ENCODE assay signal across 8 cellular contexts in genomic region chr19:55115446-55116065, GRCh38. TPM values are rescaled to one million over a fixed set of nuclear protein-coding genes. Genes with fewer than 3 reads are reported as not detected.
DNase-seq lines count a peak whose midpoint lies in the region; ATAC-seq, FAIRE-seq and TF ChIP-seq lines count a peak whose summit lies in the region.

No MANE protein-coding gene starts in this region.

- peak overlapping the region; percentile 91 for H3K27ac Mint-ChIP-seq in activated CD8-positive, alpha-beta T cell treated with anti-CD3 and anti-CD28 coated beads, Interleukin-2, amount 10 ng/mL, durations not matched to agents 7 days and 5 days

- POLR2A ChIA-PET in activated CD8-positive, alpha-beta T cell treated with anti-CD3 and anti-CD28 coated beads, Interleukin-2, amount 10 ng/mL, durations not matched to agents 7 days and 5 days (lab: Charles Lee) = no interaction called here

- no peak for TF ChIP-seq POLR2A in stomach (IDR thresholded peaks at IDR 0.05)

- H3K27me3 Mint-ChIP-seq in activated CD8-positive, alpha-beta T cell treated with anti-CD3 and anti-CD28 coated beads, Interleukin-2, amount 10 ng/mL, durations not matched to agents 7 days and 5 days (ENCODE audit: low read depth) = peaks cover 5% of the 10 kb centered on the region

- H3K4me3 Mint-ChIP-seq in activated CD8-positive, alpha-beta T cell treated with anti-CD3 and anti-CD28 coated beads, Interleukin-2, amount 10 ng/mL, durations not matched to agents 7 days and 5 days = peak overlapping the region; percentile 89

- no peaks in the 10 kb centered on the region for H3K9me3 Mint-ChIP-seq in activated CD8-positive, alpha-beta T cell treated with anti-CD3 and anti-CD28 coated beads, Interleukin-2, amount 10 ng/mL, durations not matched to agents 7 days and 5 days (ENCODE audit: insufficient read depth)

- intact Hi-C loops in stomach (cut with DNase I; ENCODE audit: low total_unique reads) (no loop called here), posterior vena cava (cut with DNase I) (no loop called here)

- no peak for TF ChIP-seq EP300 in stomach (IDR thresholded peaks at IDR 0.05)

- H3K27ac ChIP-seq in stomach = peak overlapping the region in 4 of 5 donors; percentile 87 to 95 (median 91)

- CTCF ChIA-PET in activated CD8-positive, alpha-beta T cell treated with anti-CD3 and anti-CD28 coated beads, Interleukin-2, amount 10 ng/mL, durations not matched to agents 7 days and 5 days (lab: Charles Lee) = interaction anchor here (0.9 kb wide), 1 partner anchor 27 kb away, joined by 4 read pairs; no protein-coding TSS in a partner anchor

- TF ChIP-seq CTCF in stomach (IDR thresholded peaks at IDR 0.05) (no peak), D721Med (IDR thresholded peaks at IDR 0.05; ENCODE audit: insufficient read depth, missing control alignments) (no peak), omental fat pad (IDR thresholded peaks at IDR 0.05) (no peak)

- H3K4me3 ChIP-seq in stomach = peak overlapping the region; percentile 86 to 94 (median 88)

- H3K36me3 ChIP-seq in stomach = peaks cover 10 to 27% (median 18%) of the 10 kb centered on the region in 4 donors

- no peak for FAIRE-seq in D721Med (lab: Jason Lieb, UNC)

- H3K4me1 ChIP-seq in stomach = peaks cover 38 to 68% (median 58%) of the 10 kb centered on the region in 4 donors

- WGBS in stomach, 5 donors = 38 to 52% (median 41%) methylated on average over 13 of the region's 13 CpGs

- no peaks in the 10 kb centered on the region for H3K27me3 ChIP-seq in stomach

- no peaks in the 10 kb centered on the region for H3K9me3 ChIP-seq in stomach

- peaks cover 24% of the 10 kb centered on the region for H3K36me3 Mint-ChIP-seq in activated CD8-positive, alpha-beta T cell treated with anti-CD3 and anti-CD28 coated beads, Interleukin-2, amount 10 ng/mL, durations not matched to agents 7 days and 5 days (ENCODE audit: low read depth)

- ATAC-seq in activated CD8-positive, alpha-beta T cell treated with anti-CD3 and anti-CD28 coated beads, Interleukin-2, amount 10 ng/mL, durations not matched to agents 7 days and 5 days = no peak
- no peak for ATAC-seq in omental fat pad (ENCODE audit: low FRiP score)

- DNase-seq in NK-92 (lab: John Stamatoyannopoulos, UW; ENCODE audit: unreplicated experiment) (peak; percentile 100), hepatic stellate cell (ENCODE audit: low spot score) (peak; percentile 70), stomach (no peak), D721Med (ENCODE audit: insufficient read length, low spot score) (no peak), omental fat pad (ENCODE audit: low spot score) (no peak), posterior vena cava (ENCODE audit: low spot score) (no peak)
- no peak for DNase-seq in NK-92 treated with Interleukin-12 subunit alpha and Interleukin-12 subunit beta, amount 100 ng/mL, for 24 hours (lab: John Stamatoyannopoulos, UW)
- DNase-seq in activated CD8-positive, alpha-beta T cell treated with anti-CD3 and anti-CD28 coated beads, Interleukin-2, amount 10 ng/mL, durations not matched to agents 7 days and 5 days = no peak

- peaks cover 39% of the 10 kb centered on the region for H3K4me1 Mint-ChIP-seq in activated CD8-positive, alpha-beta T cell treated with anti-CD3 and anti-CD28 coated beads, Interleukin-2, amount 10 ng/mL, durations not matched to agents 7 days and 5 days (ENCODE audit: low read depth)

RNA-seq across cellular contexts. Expression of gene PPP1R12C, which starts 1.9 kb away (rescaled TPM):
- total RNA-seq in activated CD8-positive, alpha-beta T cell treated with anti-CD3 and anti-CD28 coated beads, Interleukin-2, amount 10 ng/mL, durations not matched to agents 7 days and 5 days = 100 to 1,000 TPM; 137 to 142 TPM
- total RNA-seq in stomach (100 to 1,000 TPM in 4 of 5 donors, 10 to 100 TPM in 1; 52.7 to 261 (median 167) TPM), omental fat pad (100 to 1,000 TPM in 2 of 4 donors, 10 to 100 TPM in 2; 59.9 to 127 (median 107) TPM), posterior vena cava (100 to 1,000 TPM; 207 to 252 TPM)
- polyA plus RNA-seq in stomach = 100 to 1,000 TPM in 1 of 3 donors, 10 to 100 TPM in 2; 77.0 to 136 (median 82.6) TPM

RNA-seq across cellular contexts. Expression of gene TNNT1, which starts 33.5 kb away (rescaled TPM):
- not detected for total RNA-seq in activated CD8-positive, alpha-beta T cell treated with anti-CD3 and anti-CD28 coated beads, Interleukin-2, amount 10 ng/mL, durations not matched to agents 7 days and 5 days
- 1 to 10 TPM in 1 of 5 donors, not detected in 4; 1.1 TPM for total RNA-seq in stomach
- polyA plus RNA-seq in stomach = 10 to 100 TPM in 1 of 3 donors, 1 to 10 TPM in 1, under 1 TPM in 1; 0.87 to 19.6 (median 6.7) TPM
- 1 to 10 TPM in 3 of 4 donors, not detected in 1; 1.9 to 7.2 (median 4.3) TPM for total RNA-seq in omental fat pad
- not detected for total RNA-seq in posterior vena cava

RNA-seq across cellular contexts. Expression of gene EPS8L1, which starts 39.9 kb away (rescaled TPM):
- total RNA-seq in activated CD8-positive, alpha-beta T cell treated with anti-CD3 and anti-CD28 coated beads, Interleukin-2, amount 10 ng/mL, durations not matched to agents 7 days and 5 days = 1 to 10 TPM; 4.9 to 8.6 TPM
- total RNA-seq in stomach = 100 to 1,000 TPM in 3 of 5 donors, 10 to 100 TPM in 2; 32.3 to 303 (median 114) TPM
- polyA plus RNA-seq in stomach = 100 to 1,000 TPM in 1 of 3 donors, 10 to 100 TPM in 2; 82.3 to 320 (median 87.5) TPM
- 10 to 100 TPM in 2 of 4 donors, 1 to 10 TPM in 1, under 1 TPM in 1; 0.95 to 41.7 (median 15.5) TPM for total RNA-seq in omental fat pad
- total RNA-seq in posterior vena cava = 1 to 10 TPM in 1 of 2 donors, under 1 TPM in 1; 0.38 to 2.1 TPM

RNA-seq across cellular contexts. Expression of gene TNNI3, which starts 42.0 kb away (rescaled TPM):
- total RNA-seq in activated CD8-positive, alpha-beta T cell treated with anti-CD3 and anti-CD28 coated beads, Interleukin-2, amount 10 ng/mL, durations not matched to agents 7 days and 5 days = not detected
- total RNA-seq in stomach = not detected
- 10 to 100 TPM in 1 of 3 donors, 1 to 10 TPM in 2; 4.2 to 14.1 (median 7.8) TPM for polyA plus RNA-seq in stomach
- not detected for total RNA-seq in omental fat pad
- total RNA-seq in posterior vena cava = not detected

RNA-seq across cellular contexts. Expression of gene DNAAF3, which starts 50.9 kb away (rescaled TPM):
- total RNA-seq in activated CD8-positive, alpha-beta T cell treated with anti-CD3 and anti-CD28 coated beads, Interleukin-2, amount 10 ng/mL, durations not matched to agents 7 days and 5 days = under 1 TPM; 0.21 to 0.23 TPM
- total RNA-seq in stomach (1 to 10 TPM in 1 of 5 donors, not detected in 4; 1.9 TPM), omental fat pad (under 1 TPM in 2 of 4 donors, not detected in 2; 0.65 to 0.69 TPM), posterior vena cava (not detected)
- under 1 TPM in 2 of 3 donors, not detected in 1; 0.68 to 0.75 TPM for polyA plus RNA-seq in stomach

Comparison
In these comparisons a context has a peak if more than half of its experiments do, and no peak if none do; other contexts are left out.
1. DNase-seq: peak in NK-92 (single experiment) and hepatic stellate cell (single experiment); none in NK-92 treated with Interleukin-12 subunit alpha and Interleukin-12 subunit beta, amount 100 ng/mL, for 24 hours (single experiment), activated CD8-positive, alpha-beta T cell treated with anti-CD3 and anti-CD28 coated beads, Interleukin-2, amount 10 ng/mL, durations not matched to agents 7 days and 5 days (single experiment), stomach (single experiment), D721Med (single experiment), omental fat pad (single experiment) and posterior vena cava (single experiment).